In the genomic region with DNA sequence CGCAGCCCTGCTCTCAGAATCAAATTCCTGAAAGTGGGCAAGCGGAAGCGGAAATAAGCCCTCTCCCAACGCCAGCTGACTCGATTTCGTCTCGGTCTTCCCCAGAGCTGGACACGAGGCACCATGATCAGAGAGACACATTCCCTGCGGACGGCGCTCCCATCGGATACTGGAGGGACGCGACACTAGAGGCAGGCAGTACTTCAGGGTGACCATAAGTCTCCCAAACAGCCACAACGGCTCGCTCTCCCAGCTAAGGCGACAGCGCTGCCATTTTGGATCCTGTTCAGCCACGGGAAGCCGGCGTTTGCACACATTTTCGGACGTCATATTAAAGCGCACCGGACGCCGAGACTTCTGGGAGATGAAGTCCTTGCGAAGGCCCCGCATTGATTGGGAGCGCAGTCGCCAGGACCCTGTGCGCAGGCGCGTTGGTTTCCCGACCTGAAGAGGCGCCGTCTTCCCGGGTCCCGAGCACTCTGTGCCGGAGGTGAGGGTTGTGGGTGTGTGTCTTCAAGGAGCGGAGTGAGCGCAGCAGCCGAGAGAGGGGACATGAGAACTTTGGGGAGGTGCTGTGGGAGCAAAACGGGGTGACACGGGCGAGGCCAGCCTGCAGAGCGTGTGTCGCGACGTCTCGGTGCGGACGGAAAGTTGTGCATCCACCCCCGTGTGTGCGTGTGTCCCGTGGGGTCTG, we compare ENCODE assay signal across 8 cellular contexts. TPM values are rescaled to one million over a fixed set of nuclear protein-coding genes. Genes with fewer than 3 reads are reported as not detected.
DNase-seq lines count a peak whose midpoint lies in the region; ATAC-seq and TF ChIP-seq lines count a peak whose summit lies in the region.

A gene (plus strand): TSS at position 439 of the 694 bp plus-strand sequence. CDS start 10,418 bp downstream, outside the sequence.

- no peaks in the 10 kb centered on the region for H3K4me1 ChIP-seq in testis

- no peak for TF ChIP-seq CTCF in GM12864 (IDR thresholded peaks at IDR 0.05; ENCODE audit: low read depth, low read length, missing control alignments)
- no peak for TF ChIP-seq CTCF in glutamatergic neuron (IDR thresholded peaks at IDR 0.05; ENCODE audit: partially characterized antibody, unreplicated experiment)
- TF ChIP-seq CTCF in omental fat pad (IDR thresholded peaks at IDR 0.05) = no peak
- TF ChIP-seq CTCF in testis (IDR thresholded peaks at IDR 0.05) = peak in 1 of 3 experiments; percentile 6

- peak; percentile 98 for ATAC-seq in HG02642 (IDR thresholded peaks at IDR 0.05; ENCODE audit: poor library complexity, unreplicated experiment)
- peak; percentile 99 for ATAC-seq in omental fat pad (ENCODE audit: low FRiP score)

- peak within 1 kb of the TSS; percentile 94 for H3K27ac Mint-ChIP-seq in activated naive CD8-positive, alpha-beta T cell treated with anti-CD3 and anti-CD28 coated beads for 36 hours
- peak within 1 kb of the TSS; percentile 98 for H3K27ac Mint-ChIP-seq in glutamatergic neuron (ENCODE audit: unreplicated experiment)

- no peak for TF ChIP-seq POLR2A in testis (IDR thresholded peaks at IDR 0.05)

- intact Hi-C loops in testis (cut with DNase I; ENCODE audit: low total_unique reads) = no loop called here

- H3K27me3 Mint-ChIP-seq in activated naive CD8-positive, alpha-beta T cell treated with anti-CD3 and anti-CD28 coated beads for 36 hours = no peaks in the 10 kb centered on the region
- peaks cover 7% of the 10 kb centered on the region for H3K27me3 Mint-ChIP-seq in glutamatergic neuron (ENCODE audit: unreplicated experiment)

- H3K27me3 ChIP-seq in testis = no peaks in the 10 kb centered on the region

- DNase-seq in GM12864 (ENCODE audit: low read depth) (peak; percentile 94), NCI-H1105 (lab: John Stamatoyannopoulos, UW) (peak; percentile 93), SKM-1 (lab: John Stamatoyannopoulos, UW; ENCODE audit: unreplicated experiment) (peak; percentile 92), glutamatergic neuron (peak; percentile 99), omental fat pad (ENCODE audit: low spot score) (peak; percentile 97), testis (peak; percentile 99)
- DNase-seq in activated naive CD8-positive, alpha-beta T cell treated with anti-CD3 and anti-CD28 coated beads for 36 hours = peak; percentile 95

- H3K27ac ChIP-seq in testis = peak within 1 kb of the TSS; percentile 89 to 91

- H3K9me3 Mint-ChIP-seq in activated naive CD8-positive, alpha-beta T cell treated with anti-CD3 and anti-CD28 coated beads for 36 hours = peaks cover 3% of the 10 kb centered on the region
- H3K9me3 Mint-ChIP-seq in glutamatergic neuron (ENCODE audit: unreplicated experiment) = peaks cover 8% of the 10 kb centered on the region

- H3K36me3 Mint-ChIP-seq in activated naive CD8-positive, alpha-beta T cell treated with anti-CD3 and anti-CD28 coated beads for 36 hours = peaks cover 39% of the 10 kb centered on the region
- H3K36me3 Mint-ChIP-seq in glutamatergic neuron (ENCODE audit: unreplicated experiment) = no peaks in the 10 kb centered on the region

- 0 to 1% methylated on average over 26 to 56 of the region's 56 CpGs for WGBS in testis, 2 donors

- no peaks in the 10 kb centered on the region for H3K36me3 ChIP-seq in testis (ENCODE audit: low read depth, missing control alignments)

- H3K9me3 ChIP-seq in testis = no peaks in the 10 kb centered on the region

- H3K4me3 ChIP-seq in GM12864 (ENCODE audit: low read depth, low read length) (peak within 1 kb of the TSS; percentile 70), testis (peak within 1 kb of the TSS; percentile 78 to 80)

- peaks cover 20% of the 10 kb centered on the region for H3K4me1 Mint-ChIP-seq in activated naive CD8-positive, alpha-beta T cell treated with anti-CD3 and anti-CD28 coated beads for 36 hours
- H3K4me1 Mint-ChIP-seq in glutamatergic neuron (ENCODE audit: low read depth, unreplicated experiment) = peaks cover 2% of the 10 kb centered on the region

- H3K4me3 Mint-ChIP-seq in activated naive CD8-positive, alpha-beta T cell treated with anti-CD3 and anti-CD28 coated beads for 36 hours = peak within 1 kb of the TSS; percentile 99
- peak within 1 kb of the TSS; percentile 100 for H3K4me3 Mint-ChIP-seq in glutamatergic neuron (ENCODE audit: unreplicated experiment)

RNA-seq across cellular contexts. Expression of the gene that starts here (rescaled TPM):
- total RNA-seq in activated naive CD8-positive, alpha-beta T cell treated with anti-CD3 and anti-CD28 coated beads for 36 hours = 1 to 10 TPM; 2.8 to 2.9 TPM
- total RNA-seq in glutamatergic neuron (ENCODE audit: unreplicated experiment) (3.3 TPM), omental fat pad (1 to 10 TPM; 2.1 to 7.4 (median 2.7) TPM), testis (1 to 10 TPM; 5.8 to 7.9 TPM)
- polyA plus RNA-seq in testis (ENCODE audit: insufficient read depth, low read depth, low replicate concordance) = 7.1 TPM

Comparison
In these comparisons a context has a peak if more than half of its experiments do, and no peak if none do; other contexts are left out.
1. Peak in every context shown above with its lines: DNase-seq, ATAC-seq, H3K4me3 ChIP-seq and H3K27ac ChIP-seq.